In the genomic region with DNA sequence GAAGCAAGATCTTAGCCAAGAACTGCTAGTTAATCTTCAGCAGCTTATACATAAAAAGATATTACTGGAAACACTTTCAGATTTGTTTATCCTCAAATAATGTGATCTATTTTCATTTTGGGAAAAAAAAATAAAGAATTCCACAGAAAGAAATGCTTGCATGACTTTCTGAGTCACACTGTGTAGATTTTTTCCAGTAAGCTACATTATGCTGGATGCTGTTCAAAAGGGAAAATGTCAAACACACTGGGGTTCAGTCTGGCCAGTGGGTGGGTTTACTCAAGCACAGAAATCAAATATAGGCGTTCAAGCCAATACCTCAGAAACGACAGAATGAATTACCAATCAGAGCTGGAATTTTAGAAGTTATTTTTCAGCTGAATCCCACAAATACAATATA, we compare ENCODE assay signal across 12 cellular contexts.
DNase-seq lines count a peak whose midpoint lies in the region; ATAC-seq, FAIRE-seq and TF ChIP-seq lines count a peak whose summit lies in the region.
"Had no signal": no experiment of that assay in that cellular context is flagged by ENCODE, and none has a peak within 500 bp of the region (broad histone marks: within the 10 kb centered on the region; RNA-seq: fewer than 3 reads in every experiment).

No MANE protein-coding gene starts in this region.

- RAD21 ChIA-PET in HCT116 (lab: Charles Lee; ENCODE audit: low non-redundant PET in 1 of 2, low total read pairs in 2 of 2, uncharacterized antibody in 2 of 2, unreplicated experiment in 2 of 2): no interaction called here

- FAIRE-seq in small intestine (lab: Jason Lieb, UNC): no peak
- FAIRE-seq: K562 had no signal

- H3K4me3 ChIP-seq in HCT116 (replicated peaks in 1 of 2; ENCODE audit: low read depth in 1 of 2, low read length in 2 of 2) (no peak overlapping the region), cardiac fibroblast (replicated peaks in 1 of 2; ENCODE audit: low read depth in 2 of 2, low read length in 2 of 2) (no peak overlapping the region), small intestine (ENCODE audit: low read depth in 1 of 2, low read length in 2 of 2) (no peak overlapping the region)
- H3K4me3 ChIP-seq: K562 had no signal

- intact Hi-C loops in HCT116 (cut with micrococcal nuclease): no loop called here

- TF ChIP-seq CTCF in HCT116 (IDR thresholded peaks at IDR 0.05 in 2 of 3, conservative IDR thresholded peaks at IDR 0.05 in 1 of 3; ENCODE audit: borderline replicate concordance in 1 of 3, insufficient read depth in 1 of 3, low read depth in 2 of 3, low read length in 2 of 3): no peak
- TF ChIP-seq CTCF in cardiac fibroblast (IDR thresholded peaks at IDR 0.05; ENCODE audit: low read depth, low read length): no peak

- 0 out of 2 replicates have a peak, but pooled peaks have one; percentile 5 for TF ChIP-seq RAD21 in HCT116 (IDR thresholded peaks at IDR 0.05; ENCODE audit: low read depth)

- peaks cover 3% of the 10 kb centered on the region; the same call in 1 of the 2 replicates for H3K79me2 ChIP-seq in HCT116 (ENCODE audit: insufficient read depth, low read length)

- BruUV-seq in HCT116 (replicated peaks; lab: Mats Ljungman, UMichigan): no TSS peak

- H3K9me3 ChIP-seq in HCT116 (ENCODE audit: control insufficient read depth in 1 of 2, insufficient read depth in 1 of 2, low read depth in 1 of 2, low read length in 2 of 2): no peaks in the 10 kb centered on the region
- no peaks in the 10 kb centered on the region for H3K9me3 ChIP-seq in small intestine (ENCODE audit: control insufficient read depth, low read depth)

- CTCF ChIA-PET in HCT116 (lab: Charles Lee): no interaction called here

- H3K4me2 ChIP-seq in HCT116 (ENCODE audit: low read length): peak overlapping the region; percentile 50

- ATAC-seq in HCT116: no peak
- peak; percentile 77 for ATAC-seq in left lobe of liver
- ATAC-seq: K562 had no signal

- H3K9me2 ChIP-seq in HCT116 (ENCODE audit: insufficient read depth): no peaks in the 10 kb centered on the region

- no peaks in the 10 kb centered on the region for H3K27me3 ChIP-seq in HCT116 (ENCODE audit: insufficient read depth, low read length)
- no peaks in the 10 kb centered on the region for H3K27me3 ChIP-seq in small intestine (ENCODE audit: control insufficient read depth in 2 of 2, insufficient read depth in 2 of 2, low read length in 2 of 2)

- H3K36me3 ChIP-seq in HCT116 (ENCODE audit: control insufficient read depth in 1 of 2, insufficient read depth in 2 of 2, low read length in 2 of 2) (no peaks in the 10 kb centered on the region), small intestine (ENCODE audit: control insufficient read depth in 2 of 2, insufficient read depth in 2 of 2, low read length in 2 of 2) (no peaks in the 10 kb centered on the region)

- POLR2A ChIA-PET in HCT116 (lab: Charles Lee): interaction anchor here (0.5 to 1.5 kb wide), 4 partner anchors 16 to 163 kb away, joined by 3 to 4 read pairs (median 4); no protein-coding TSS in a partner anchor

- 59 to 73% (median 66%) methylated on average over 2 of the region's 2 CpGs for WGBS in small intestine, 3 donors

- no peaks in the 10 kb centered on the region for H4K20me1 ChIP-seq in HCT116 (ENCODE audit: insufficient read depth)

- H3K4me1 ChIP-seq in HCT116 (ENCODE audit: control insufficient read depth in 1 of 2, insufficient read depth in 2 of 2, low read length in 2 of 2) (peaks cover 65 to 79% of the 10 kb centered on the region in 2 experiments), small intestine (ENCODE audit: control insufficient read depth in 2 of 2, insufficient read depth in 1 of 2, low read depth in 1 of 2, low read length in 1 of 2) (peaks cover 0 to 6% of the 10 kb centered on the region in 2 donors)

- no peak overlapping the region for H2AFZ ChIP-seq in HCT116 (ENCODE audit: low read depth, low read length, poor library complexity, severe bottlenecking)

- TF ChIP-seq POLR2A in HCT116 (IDR thresholded peaks at IDR 0.05; ENCODE audit: borderline replicate concordance, extremely low read depth, insufficient read depth, insufficient read length): no peak

- H3K27ac ChIP-seq in HCT116 (ENCODE audit: low read depth, low read length) (peak overlapping the region; percentile 100), small intestine (ENCODE audit: low read depth in 1 of 2, low read length in 1 of 2) (no peak overlapping the region)

- H3K9ac ChIP-seq in HCT116 (ENCODE audit: low read length): peak overlapping the region; percentile 53

- DNase-seq in HCT116 (ENCODE audit: low read depth, low spot score) (no peak), cardiac fibroblast (ENCODE audit: low read depth in 2 of 2) (peak; percentile 71 to 88), left lobe of liver (ENCODE audit: low spot score) (no peak), NCI-H128 (lab: John Stamatoyannopoulos, UW; ENCODE audit: unreplicated experiment) (no peak), T1000 (lab: John Stamatoyannopoulos, UW) (no peak), small intestine (no peak), NCI-H510A treated with DMSO at 0.1 percent for 48 hours (lab: John Stamatoyannopoulos, UW) (no peak)
- DNase-seq: activated CD4-positive, alpha-beta memory T cell treated with anti-CD3 and anti-CD28 coated beads, Interleukin-2, amount 10 ng/mL, durations not matched to agents 7 days and 5 days; hippocampal formation; mesendoderm; substantia nigra had no signal

TF ChIP-seq in HCT116, 20 proteins besides CTCF, POLR2A, EP300 and RAD21:
- TF ChIP-seq EZH2phosphoT487 (IDR thresholded peaks at IDR 0.05; ENCODE audit: borderline replicate concordance): no peak
- TF ChIP-seq JUND (IDR thresholded peaks at IDR 0.05): 0 out of 2 replicates have a peak, but pooled peaks have one; percentile 44
- TF ChIP-seq FOSL1 (IDR thresholded peaks at IDR 0.05; ENCODE audit: low read depth): peak; percentile 33; the same call in 1 of the 2 replicates
- no peak for TF ChIP-seq YY1 (IDR thresholded peaks at IDR 0.05; ENCODE audit: extremely low read depth, insufficient replicate concordance, low read depth, low read length)
- TF ChIP-seq CEBPB (IDR thresholded peaks at IDR 0.05; ENCODE audit: low read depth): 0 out of 2 replicates have a peak, but pooled peaks have one; percentile 20
- peak; percentile 60 for TF ChIP-seq SP1 (IDR thresholded peaks at IDR 0.05; ENCODE audit: low read depth)
- TF ChIP-seq, protein P1, sequence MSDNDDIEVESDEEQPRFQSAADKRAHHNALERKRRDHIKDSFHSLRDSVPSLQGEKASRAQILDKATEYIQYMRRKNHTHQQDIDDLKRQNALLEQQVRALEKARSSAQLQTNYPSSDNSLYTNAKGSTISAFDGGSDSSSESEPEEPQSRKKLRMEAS (IDR thresholded peaks at IDR 0.05): no peak
- no peak for TF ChIP-seq EZH2 (IDR thresholded peaks at IDR 0.05)
- no peak for TF ChIP-seq CBX3 (IDR thresholded peaks at IDR 0.05; ENCODE audit: low read depth)
- TF ChIP-seq, protein P2, sequence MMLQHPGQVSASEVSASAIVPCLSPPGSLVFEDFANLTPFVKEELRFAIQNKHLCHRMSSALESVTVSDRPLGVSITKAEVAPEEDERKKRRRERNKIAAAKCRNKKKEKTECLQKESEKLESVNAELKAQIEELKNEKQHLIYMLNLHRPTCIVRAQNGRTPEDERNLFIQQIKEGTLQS (IDR thresholded peaks at IDR 0.05): no peak
- no peak for TF ChIP-seq SIN3A (IDR thresholded peaks at IDR 0.05; ENCODE audit: low read depth)

Comparison
In these comparisons a context has a peak if more than half of its experiments do, and no peak if none do; other contexts are left out.
1. DNase-seq: peak in cardiac fibroblast (2 of 2); none in HCT116 (single experiment), left lobe of liver (single experiment), NCI-H128 (single experiment), T1000 (single experiment), small intestine (single experiment) and NCI-H510A treated with DMSO at 0.1 percent for 48 hours (single experiment).